Comparison of ENCODE assay signal across 8 cellular contexts in genomic region chr2:74002515-74003391, GRCh38. TPM values are rescaled to one million over a fixed set of nuclear protein-coding genes. Genes with fewer than 3 reads are reported as not detected.
DNase-seq lines count a peak whose midpoint lies in the region; ATAC-seq, FAIRE-seq and TF ChIP-seq lines count a peak whose summit lies in the region.

No MANE protein-coding gene starts in this region.

- H3K27me3 ChIP-seq in neutrophil: peaks cover 21% of the 10 kb centered on the region
- no peaks in the 10 kb centered on the region for H3K27me3 ChIP-seq in testis

- H3K4me1 ChIP-seq in neutrophil (ENCODE audit: control insufficient read depth in 1 of 2, insufficient read depth in 1 of 2, low read depth in 1 of 2, low read length in 1 of 2) (peaks cover 16 to 35% of the 10 kb centered on the region in 2 experiments), testis (peaks cover 45% of the 10 kb centered on the region)

- 1% methylated on average over 17 to 62 of the region's 68 CpGs for WGBS in testis, 2 donors

- H3K27ac ChIP-seq in neutrophil (peak overlapping the region; percentile 53), testis (peak overlapping the region in 1 of 2 donors; percentile 61)

- peak; percentile 88 for ATAC-seq in GM21367 (IDR thresholded peaks at IDR 0.05; ENCODE audit: unreplicated experiment)

- peak; percentile 99 for FAIRE-seq in HTR-8/SVneo (lab: Jason Lieb, UNC)

- TF ChIP-seq POLR2A in testis (IDR thresholded peaks at IDR 0.05): peak; percentile 34

- H3K4me3 ChIP-seq in neutrophil (ENCODE audit: low read depth in 1 of 2, low read length in 1 of 2) (peak overlapping the region; percentile 57 to 72), testis (peak overlapping the region; percentile 55 to 70)

- H3K9me3 ChIP-seq in neutrophil (no peaks in the 10 kb centered on the region), testis (no peaks in the 10 kb centered on the region)

- intact Hi-C loops in testis (cut with DNase I; ENCODE audit: low total_unique reads): no loop called here

- peak; percentile 92 for DNase-seq in COLO668 (lab: John Stamatoyannopoulos, UW; ENCODE audit: unreplicated experiment)
- peak; percentile 92 for DNase-seq in HTR-8/SVneo (ENCODE audit: insufficient read length, low spot score)
- DNase-seq in RKO (ENCODE audit: low spot score): peak; percentile 82
- peak; percentile 63 for DNase-seq in activated gamma-delta T cell treated with anti-CD3 and anti-CD28 coated beads, Interleukin-2, amount 50 U/mL, for 16 hours (ENCODE audit: low read depth)
- DNase-seq in germinal center (ENCODE audit: low spot score): peak; percentile 88
- peak; percentile 88 for DNase-seq in testis

- peaks cover 29% of the 10 kb centered on the region for H3K36me3 ChIP-seq in neutrophil
- H3K36me3 ChIP-seq in testis (ENCODE audit: low read depth, missing control alignments): no peaks in the 10 kb centered on the region

- TF ChIP-seq CTCF in neutrophil (IDR thresholded peaks at IDR 0.05) (peak; percentile 36), testis (IDR thresholded peaks at IDR 0.05) (no peak)

RNA-seq across cellular contexts. Expression of gene TET3, which starts 18.0 kb away (rescaled TPM):
- total RNA-seq in testis: 10 to 100 TPM in 1 of 2 donors, 1 to 10 TPM in 1; 9.7 to 12.2 TPM
- polyA plus RNA-seq in testis (ENCODE audit: insufficient read depth, low read depth, low replicate concordance): 4.3 TPM
